Comparison of ENCODE assay signal across 8 cellular contexts in the genomic region with DNA sequence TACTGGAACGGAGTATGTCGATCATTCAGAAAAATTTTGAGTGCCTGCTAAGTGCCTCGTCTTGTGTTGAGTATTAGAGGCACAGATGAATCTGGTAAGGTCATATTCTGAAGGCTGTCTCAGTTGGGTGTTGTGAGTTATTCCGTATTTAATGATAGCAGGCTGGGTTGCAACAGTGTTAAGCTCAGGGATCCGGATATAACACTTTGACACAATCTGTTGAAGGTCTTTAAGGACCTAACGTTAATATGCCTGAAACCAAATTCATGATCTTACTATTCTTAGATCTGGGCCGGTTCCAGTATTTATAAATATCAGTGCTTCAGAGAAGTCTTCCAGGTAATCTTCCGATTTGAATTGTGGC. TPM values are rescaled to one million over a fixed set of nuclear protein-coding genes. Genes with fewer than 3 reads are reported as not detected.
A peak's percentile ranks its signal among the peaks of the same experiment; 100 is the strongest.
DNase-seq lines count a peak whose midpoint lies in the region; ATAC-seq and TF ChIP-seq lines count a peak whose summit lies in the region.

No MANE protein-coding gene starts in this region.

- peak overlapping the region; percentile 82 for H3K14ac ChIP-seq in trophoblast cell (ENCODE audit: low read length)

- H2AFZ ChIP-seq in trophoblast cell (ENCODE audit: insufficient read depth, low read length, poor library complexity) = peak overlapping the region; percentile 88

- H2AK5ac ChIP-seq in trophoblast cell (ENCODE audit: low read length) = no peak overlapping the region

- DNase-seq in GM06990 (ENCODE audit: extremely low read depth, insufficient read length) = no peak
- DNase-seq in RWPE2 (ENCODE audit: low spot score) = no peak
- no peak for DNase-seq in esophagus squamous epithelium (lab: John Stamatoyannopoulos, UW)
- no peak for DNase-seq in trophoblast cell
- no peak for DNase-seq in NCI-H2171 treated with DMSO at 0.1 percent for 48 hours (lab: John Stamatoyannopoulos, UW)
- DNase-seq in activated CD4-positive, CD25-positive, alpha-beta regulatory T cell treated with anti-CD3 and anti-CD28 coated beads, Interleukin-2, amount 50 U/mL, for 72 hours = no peak
- DNase-seq in stimulated activated CD4-positive, alpha-beta T cell treated with anti-CD3 and anti-CD28 coated beads, Interleukin-12 subunit alpha, Interleukin-12 subunit beta, amount 100 ng/mL, for 4 hours = no peak
- DNase-seq in stimulated activated CD4-positive, alpha-beta T cell treated with anti-CD3 and anti-CD28 coated beads, Interleukin-4, amount 100 ng/mL, for 4 hours = no peak

- no peak for TF ChIP-seq POLR2A in esophagus squamous epithelium (IDR thresholded peaks at IDR 0.05)

- H3K79me1 ChIP-seq in trophoblast cell (ENCODE audit: low read length) = peaks cover 5% of the 10 kb centered on the region

- H3K18ac ChIP-seq in trophoblast cell (ENCODE audit: low read length) = peak overlapping the region; percentile 80

- no peak for TF ChIP-seq CTCF in GM06990 (IDR thresholded peaks at IDR 0.05; ENCODE audit: insufficient read depth, low read length, poor library complexity, severe bottlenecking)
- peak; percentile 25 for TF ChIP-seq CTCF in RWPE2 (IDR thresholded peaks at IDR 0.05; ENCODE audit: poor library complexity, severe bottlenecking)
- TF ChIP-seq CTCF in esophagus squamous epithelium (IDR thresholded peaks at IDR 0.05) = no peak

- ATAC-seq in RWPE2 (ENCODE audit: low read depth) = no peak

- WGBS in esophagus squamous epithelium, 2 donors = 2% methylated on average over 8 of the region's 8 CpGs
- WGBS in trophoblast cell (ENCODE audit: extremely low coverage, insufficient coverage, insufficient read length) = no CpG with 5 or more reads among the region's 8 CpGs

- peak overlapping the region; percentile 76 for H2BK5ac ChIP-seq in trophoblast cell (ENCODE audit: low read depth, low read length, poor library complexity)

- peak overlapping the region; percentile 76 for H3K27ac ChIP-seq in RWPE2 (ENCODE audit: poor library complexity, severe bottlenecking)
- peak overlapping the region; percentile 89 to 98 (median 94) for H3K27ac ChIP-seq in esophagus squamous epithelium
- peak overlapping the region; percentile 82 for H3K27ac ChIP-seq in trophoblast cell (ENCODE audit: low read depth, low read length)

- H4K8ac ChIP-seq in trophoblast cell (ENCODE audit: low read depth, low read length) = peak overlapping the region; percentile 92

- peak overlapping the region; percentile 91 for H3K9ac ChIP-seq in trophoblast cell (ENCODE audit: low read length)

- intact Hi-C loops in esophagus squamous epithelium (cut with DNase I) = no loop called here

- H3K4me1 ChIP-seq in RWPE2 (ENCODE audit: insufficient read depth, poor library complexity, severe bottlenecking) (peaks cover 6% of the 10 kb centered on the region), esophagus squamous epithelium (peaks cover 10 to 36% (median 16%) of the 10 kb centered on the region in 3 donors), trophoblast cell (ENCODE audit: control insufficient read depth in 1 of 2, insufficient read depth in 2 of 2, low read length in 2 of 2) (no peaks in the 10 kb centered on the region)

- H2BK120ac ChIP-seq in trophoblast cell (ENCODE audit: insufficient read depth, low read length, poor library complexity) = peak overlapping the region; percentile 50

- H3K4me2 ChIP-seq in trophoblast cell (ENCODE audit: low read length) = peak overlapping the region; percentile 76

- peak overlapping the region; percentile 96 for H3K4me3 ChIP-seq in GM06990 (replicated peaks; ENCODE audit: low read depth, low read length)
- peak overlapping the region; percentile 60 for H3K4me3 ChIP-seq in RWPE2 (ENCODE audit: severe bottlenecking)
- peak overlapping the region; percentile 68 to 95 (median 82) for H3K4me3 ChIP-seq in esophagus squamous epithelium
- H3K4me3 ChIP-seq in trophoblast cell (ENCODE audit: low read depth, low read length) = peak overlapping the region; percentile 85

- no peak overlapping the region for H2BK12ac ChIP-seq in trophoblast cell (ENCODE audit: low read length)

- H4K12ac ChIP-seq in trophoblast cell (ENCODE audit: low read depth, low read length) = peak overlapping the region; percentile 75

- H3K9me3 ChIP-seq in RWPE2 (ENCODE audit: severe bottlenecking) (no peaks in the 10 kb centered on the region), esophagus squamous epithelium (no peaks in the 10 kb centered on the region), trophoblast cell (ENCODE audit: insufficient read depth, low read depth, low read length) (no peaks in the 10 kb centered on the region)

- no peaks in the 10 kb centered on the region for H3K79me2 ChIP-seq in trophoblast cell (ENCODE audit: control insufficient read depth, insufficient read depth, low read length, poor library complexity)

- H3K27me3 ChIP-seq in GM06990 (replicated peaks; ENCODE audit: control insufficient read depth, insufficient read depth, low read length) = no peaks in the 10 kb centered on the region
- H3K27me3 ChIP-seq in RWPE2 (ENCODE audit: insufficient read depth, poor library complexity, severe bottlenecking) = no peaks in the 10 kb centered on the region
- H3K27me3 ChIP-seq in esophagus squamous epithelium = no peaks in the 10 kb centered on the region
- H3K27me3 ChIP-seq in trophoblast cell (ENCODE audit: insufficient read depth, low read length) = no peaks in the 10 kb centered on the region

- no peak overlapping the region for H3K23ac ChIP-seq in trophoblast cell (ENCODE audit: low read length)

- H3K4ac ChIP-seq in trophoblast cell (ENCODE audit: low read depth, low read length) = peak overlapping the region; percentile 65

- H3K36me3 ChIP-seq in GM06990 (ENCODE audit: control insufficient read depth, insufficient read depth, low read length) (peaks cover 6% of the 10 kb centered on the region), RWPE2 (ENCODE audit: low read depth) (peaks cover 68% of the 10 kb centered on the region), esophagus squamous epithelium (peaks cover 0 to 43% (median 20%) of the 10 kb centered on the region in 3 donors), trophoblast cell (ENCODE audit: control insufficient read depth in 1 of 2, insufficient read depth in 2 of 2, low read length in 2 of 2) (peaks cover 8 to 23% of the 10 kb centered on the region in 2 experiments)

- H4K91ac ChIP-seq in trophoblast cell (ENCODE audit: low read depth, low read length) = peak overlapping the region; percentile 85

RNA-seq across cellular contexts. Expression of a gene that starts 0.6 kb away (rescaled TPM):
- 10 to 100 TPM in 3 of 4 donors, 1 to 10 TPM in 1; 9.6 to 18.1 (median 14.6) TPM for total RNA-seq in esophagus squamous epithelium
- polyA plus RNA-seq in trophoblast cell (2013) = 58.2 and 60.9 TPM in 2 replicates

RNA-seq across cellular contexts. Expression of a gene that starts 0.7 kb away (rescaled TPM):
- 10 to 100 TPM in 1 of 4 donors, 1 to 10 TPM in 3; 1.7 to 10.3 (median 4.3) TPM for total RNA-seq in esophagus squamous epithelium
- 11.3 and 11.6 TPM in 2 replicates for polyA plus RNA-seq in trophoblast cell (2013)

RNA-seq across cellular contexts. Expression of a gene that starts 39.0 kb away (rescaled TPM):
- 10 to 100 TPM; 16.9 to 21.2 (median 18.3) TPM for total RNA-seq in esophagus squamous epithelium
- 20.1 and 21.0 TPM in 2 replicates for polyA plus RNA-seq in trophoblast cell (2013)
